12 cellular contexts compared by ENCODE assay signal in the genomic region with DNA sequence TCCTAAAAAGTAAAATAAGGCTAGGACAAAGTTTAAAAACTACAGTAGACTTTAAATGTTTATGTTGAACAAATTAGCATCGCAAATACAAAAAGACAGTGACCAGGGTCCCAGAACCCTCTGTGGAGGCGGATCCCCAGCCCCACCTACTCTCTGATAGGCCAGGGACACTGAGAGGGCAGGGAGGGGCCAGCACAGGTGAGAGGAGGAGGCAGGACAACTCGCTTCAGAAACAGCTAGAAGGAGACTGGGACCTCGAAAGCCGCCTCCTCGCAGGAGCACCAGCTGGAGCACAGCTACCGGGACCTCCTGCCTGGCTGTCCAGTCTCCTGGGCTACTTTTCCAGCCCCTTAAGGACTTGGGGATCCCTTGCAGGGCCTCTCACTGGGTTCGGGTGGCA. TPM values are rescaled to one million over a fixed set of nuclear protein-coding genes. Genes with fewer than 3 reads are reported as not detected.
DNase-seq lines count a peak whose midpoint lies in the region; ATAC-seq lines count a peak whose summit lies in the region.
"Had no signal": no experiment of that assay in that cellular context is flagged by ENCODE, and none has a peak within 500 bp of the region (broad histone marks: within the 10 kb centered on the region; RNA-seq: fewer than 3 reads in every experiment).

No MANE protein-coding gene starts in this region.

- H3K27me3 ChIP-seq in iPS DF 6.9 (ENCODE audit: control insufficient read depth, insufficient read depth, low read length), result no peaks in the 10 kb centered on the region
- peaks cover 8% of the 10 kb centered on the region for H3K27me3 ChIP-seq in trophoblast cell (ENCODE audit: insufficient read depth, low read length)
- H3K27me3 ChIP-seq: testis had no signal

- H4K8ac ChIP-seq in trophoblast cell (ENCODE audit: low read depth, low read length), result no peak overlapping the region

- H3K27ac ChIP-seq in iPS DF 6.9 (ENCODE audit: low read length), result no peak overlapping the region
- no peak overlapping the region for H3K27ac ChIP-seq in trophoblast cell (ENCODE audit: low read depth, low read length)
- H3K27ac ChIP-seq: SK-N-MC, testis had no signal

- no peak overlapping the region for H3K14ac ChIP-seq in trophoblast cell (ENCODE audit: low read length)

- H2BK120ac ChIP-seq in trophoblast cell (ENCODE audit: insufficient read depth, low read length, poor library complexity), result no peak overlapping the region

- H3K4ac ChIP-seq in trophoblast cell (ENCODE audit: low read depth, low read length), result no peak overlapping the region

- ATAC-seq in HG03354 (IDR thresholded peaks at IDR 0.05; ENCODE audit: poor library complexity, severe bottlenecking, unreplicated experiment) (no peak), HG03565 (IDR thresholded peaks at IDR 0.05; ENCODE audit: unreplicated experiment) (no peak)

- H3K79me2 ChIP-seq in trophoblast cell (ENCODE audit: control insufficient read depth, insufficient read depth, low read length, poor library complexity), result no peaks in the 10 kb centered on the region

- no peak overlapping the region for H2AFZ ChIP-seq in trophoblast cell (ENCODE audit: insufficient read depth, low read length, poor library complexity)

- no CpG with 5 or more reads among the region's 8 CpGs for WGBS in iPS DF 6.9 (ENCODE audit: insufficient coverage, insufficient read length)
- WGBS in trophoblast cell (ENCODE audit: extremely low coverage, insufficient coverage, insufficient read length), result no CpG with 5 or more reads among the region's 8 CpGs

- H2AK5ac ChIP-seq in trophoblast cell (ENCODE audit: low read length), result no peak overlapping the region

- H2BK5ac ChIP-seq in trophoblast cell (ENCODE audit: low read depth, low read length, poor library complexity), result no peak overlapping the region

- no peak overlapping the region for H3K4me2 ChIP-seq in trophoblast cell (ENCODE audit: low read length)

- no peak overlapping the region for H4K91ac ChIP-seq in trophoblast cell (ENCODE audit: low read depth, low read length)

- no peaks in the 10 kb centered on the region for H3K4me1 ChIP-seq in iPS DF 6.9 (ENCODE audit: control insufficient read depth, insufficient read depth, low read length)
- peaks cover 7 to 10% of the 10 kb centered on the region in 2 experiments for H3K4me1 ChIP-seq in trophoblast cell (ENCODE audit: control insufficient read depth in 1 of 2, insufficient read depth in 2 of 2, low read length in 2 of 2)
- H3K4me1 ChIP-seq: testis had no signal

- H3K18ac ChIP-seq in trophoblast cell (ENCODE audit: low read length), result no peak overlapping the region

- no peaks in the 10 kb centered on the region for H3K79me1 ChIP-seq in trophoblast cell (ENCODE audit: low read length)

- DNase-seq in NCI-H2196 (lab: John Stamatoyannopoulos, UW; ENCODE audit: unreplicated experiment) (peak; percentile 11), NCI-H2196 treated with DMSO at 0.1 percent for 48 hours (lab: John Stamatoyannopoulos, UW; ENCODE audit: unreplicated experiment) (no peak), NCI-H1105 treated with DMSO at 0.1 percent for 48 hours (lab: John Stamatoyannopoulos, UW) (peak; percentile 39), iPS DF 6.9 (ENCODE audit: low read depth, low spot score) (peak; percentile 48), trophoblast cell (peak; percentile 9 to 13), SK-N-DZ (ENCODE audit: low spot score) (no peak)
- DNase-seq: ACHN, NCI-H1092, testis had no signal

- H3K9me3 ChIP-seq in iPS DF 6.9 (ENCODE audit: control insufficient read depth, insufficient read depth, low read length) (no peaks in the 10 kb centered on the region), trophoblast cell (ENCODE audit: insufficient read depth, low read depth, low read length) (peaks cover 2% of the 10 kb centered on the region)
- H3K9me3 ChIP-seq: testis had no signal

- no peak overlapping the region for H4K12ac ChIP-seq in trophoblast cell (ENCODE audit: low read depth, low read length)

- H2BK12ac ChIP-seq in trophoblast cell (ENCODE audit: low read length), result no peak overlapping the region

- no peak overlapping the region for H3K23ac ChIP-seq in trophoblast cell (ENCODE audit: low read length)

- H3K4me3 ChIP-seq in iPS DF 6.9 (ENCODE audit: low read length) (peak overlapping the region; percentile 38; the same call in 1 of the 2 replicates), trophoblast cell (ENCODE audit: low read depth, low read length) (no peak overlapping the region)
- H3K4me3 ChIP-seq: SK-N-MC had no signal

- H3K36me3 ChIP-seq in iPS DF 6.9 (ENCODE audit: control insufficient read depth, insufficient read depth, low read length) (no peaks in the 10 kb centered on the region; the same call in 1 of the 2 replicates), trophoblast cell (ENCODE audit: control insufficient read depth in 1 of 2, insufficient read depth in 2 of 2, low read length in 2 of 2) (no peaks in the 10 kb centered on the region)

- H3K9ac ChIP-seq in trophoblast cell (ENCODE audit: low read length), result no peak overlapping the region

RNA-seq across cellular contexts. Expression of gene DNAH10, which starts 1.0 kb away (rescaled TPM):
- polyA plus RNA-seq in trophoblast cell (2013), result 2.6 and 3.3 TPM in 2 replicates
- 9.0 and 15.6 TPM in 2 replicates for polyA plus RNA-seq in SK-N-DZ (2014; cell fraction: cytosol; rRNA removed)
- polyA plus RNA-seq in SK-N-DZ (2014; cell fraction: nucleus; rRNA removed), result 25.7 and 47.4 TPM in 2 replicates

RNA-seq across cellular contexts. Expression of gene ATP6V0A2, which starts 50.9 kb away (rescaled TPM):
- polyA plus RNA-seq in trophoblast cell (2013), result 9.9 and 10.0 TPM in 2 replicates
- 23.6 and 34.0 TPM in 2 replicates for polyA plus RNA-seq in SK-N-DZ (2014; cell fraction: cytosol; rRNA removed)
- polyA plus RNA-seq in SK-N-DZ (2014; cell fraction: nucleus; rRNA removed), result 42.8 and 56.0 TPM in 2 replicates

Comparison
In these comparisons a context has a peak if more than half of its experiments do, and no peak if none do; other contexts are left out.
1. DNase-seq: peak in NCI-H2196 (single experiment), NCI-H1105 treated with DMSO at 0.1 percent for 48 hours (single experiment), iPS DF 6.9 (single experiment) and trophoblast cell (2 of 2); none in NCI-H2196 treated with DMSO at 0.1 percent for 48 hours (single experiment) and SK-N-DZ (single experiment).